In genomic region chr5:102801375-102801774, GRCh38 we compare ENCODE assay signal across 12 cellular contexts. TPM values are rescaled to one million over a fixed set of nuclear protein-coding genes. Genes with fewer than 3 reads are reported as not detected.
A peak's percentile ranks its signal among the peaks of the same experiment; 100 is the strongest.
DNase-seq lines count a peak whose midpoint lies in the region; ATAC-seq and TF ChIP-seq lines count a peak whose summit lies in the region.
"Had no signal": no experiment of that assay in that cellular context is flagged by ENCODE, and none has a peak within 500 bp of the region (broad histone marks: within the 10 kb centered on the region; RNA-seq: fewer than 3 reads in every experiment).

No MANE protein-coding gene starts in this region.

- peak; percentile 97 for ATAC-seq in CD4-positive, alpha-beta T cell (ENCODE audit: poor library complexity)
- peak; percentile 47 for ATAC-seq in GM18870 (IDR thresholded peaks at IDR 0.05; ENCODE audit: unreplicated experiment)
- no peak for ATAC-seq in GM21367 (IDR thresholded peaks at IDR 0.05; ENCODE audit: unreplicated experiment)

- no peak overlapping the region for H3K27ac ChIP-seq in CD4-positive, alpha-beta T cell (ENCODE audit: low read depth, low read length)
- H3K27ac ChIP-seq in WERI-Rb-1 (no peak overlapping the region), brain microvascular endothelial cell (no peak overlapping the region)

- no peaks in the 10 kb centered on the region for H3K9me3 Mint-ChIP-seq in CD4-positive, alpha-beta T cell
- H3K9me3 Mint-ChIP-seq: IgD-negative memory B cell had no signal

- CTCF ChIA-PET in CD4-positive, alpha-beta T cell (lab: Charles Lee) = no interaction called here

- no peaks in the 10 kb centered on the region for H3K27me3 ChIP-seq in CD4-positive, alpha-beta T cell (ENCODE audit: control insufficient read depth, insufficient read depth, low read length)
- H3K27me3 ChIP-seq in WERI-Rb-1 (ENCODE audit: insufficient read depth, low read depth, severe bottlenecking) (peaks cover 2% of the 10 kb centered on the region), brain microvascular endothelial cell (replicated peaks) (no peaks in the 10 kb centered on the region)

- peak in 6 of 10 experiments; percentile 1 to 8 (median 6) for DNase-seq in CD4-positive, alpha-beta T cell
- DNase-seq in Kasumi-1 (lab: John Stamatoyannopoulos, UW) = peak; percentile 91 to 92
- peak; percentile 3 for DNase-seq in effector CD4-positive, alpha-beta T cell
- no peak for DNase-seq in WERI-Rb-1
- DNase-seq in brain microvascular endothelial cell = no peak
- no peak for DNase-seq in mucosa of gallbladder (ENCODE audit: low spot score)
- DNase-seq: activated T-cell treated with anti-CD3 and anti-CD28 coated beads, Interleukin-2, amount 50 U/mL, for 1 hour; NCI-H526 had no signal

- peaks cover 62% of the 10 kb centered on the region for H3K4me1 Mint-ChIP-seq in CD4-positive, alpha-beta T cell (ENCODE audit: low read depth)

- no peaks in the 10 kb centered on the region for H3K36me3 Mint-ChIP-seq in CD4-positive, alpha-beta T cell (ENCODE audit: low read depth)
- H3K36me3 Mint-ChIP-seq: IgD-negative memory B cell had no signal

- H3K4me3 Mint-ChIP-seq in CD4-positive, alpha-beta T cell = peak overlapping the region; percentile 26

- intact Hi-C loops in CD4-positive, alpha-beta T cell (cut with DNase I, micrococcal nuclease) = loop anchor here in 1 of 2 experiments (5.0 kb wide), 1 partner anchor 44 kb away; the partner anchor contains the start of gene PAM

- no peak overlapping the region for H3K4me3 ChIP-seq in WERI-Rb-1 (ENCODE audit: low read depth, low read length)
- no peak overlapping the region for H3K4me3 ChIP-seq in brain microvascular endothelial cell (ENCODE audit: low read depth, low read length)
- H3K4me3 ChIP-seq: skin epidermis had no signal

- no peak for TF ChIP-seq CTCF in CD4-positive, alpha-beta T cell (IDR thresholded peaks at IDR 0.05)
- TF ChIP-seq CTCF in WERI-Rb-1 (IDR thresholded peaks at IDR 0.05; ENCODE audit: low read depth, low read length) = no peak
- TF ChIP-seq CTCF in brain microvascular endothelial cell (IDR thresholded peaks at IDR 0.05; ENCODE audit: low read depth, low read length, missing control alignments) = no peak

- H3K36me3 ChIP-seq in WERI-Rb-1 (no peaks in the 10 kb centered on the region), brain microvascular endothelial cell (replicated peaks) (no peaks in the 10 kb centered on the region)

- H3K27me3 Mint-ChIP-seq in CD4-positive, alpha-beta T cell = no peaks in the 10 kb centered on the region
- H3K27me3 Mint-ChIP-seq: IgD-negative memory B cell had no signal

- H3K9me3 ChIP-seq in CD4-positive, alpha-beta T cell (ENCODE audit: control insufficient read depth, low read length) = no peaks in the 10 kb centered on the region
- no peaks in the 10 kb centered on the region for H3K9me3 ChIP-seq in WERI-Rb-1 (ENCODE audit: severe bottlenecking)

- POLR2A ChIA-PET in CD4-positive, alpha-beta T cell (lab: Charles Lee) = interaction anchor here (1.4 kb wide), 1 partner anchor 319 kb away, joined by 3 read pairs; the partner anchor contains the start of gene PPIP5K2

- in situ Hi-C loops in brain microvascular endothelial cell (cut with HindIII; ENCODE audit: low pct_ligation_motif_present, low sequenced_read_pairs) = no loop called here

- no peak overlapping the region for H3K27ac Mint-ChIP-seq in CD4-positive, alpha-beta T cell
- H3K27ac Mint-ChIP-seq: IgD-negative memory B cell had no signal

RNA-seq across cellular contexts. Expression of gene PAM, which starts 46.3 kb away (rescaled TPM):
- total RNA-seq in CD4-positive, alpha-beta T cell = 10 to 100 TPM; 15.1 to 16.1 TPM
- total RNA-seq in mucosa of gallbladder = 99.3 TPM

Comparison
In these comparisons a context has a peak if more than half of its experiments do, and no peak if none do; other contexts are left out.
1. DNase-seq: peak in CD4-positive, alpha-beta T cell (6 of 10), Kasumi-1 (2 of 2) and effector CD4-positive, alpha-beta T cell (single experiment); none in WERI-Rb-1 (single experiment), brain microvascular endothelial cell (single experiment) and mucosa of gallbladder (single experiment).